ENCODE assay signal across 14 cellular contexts in the genomic region with DNA sequence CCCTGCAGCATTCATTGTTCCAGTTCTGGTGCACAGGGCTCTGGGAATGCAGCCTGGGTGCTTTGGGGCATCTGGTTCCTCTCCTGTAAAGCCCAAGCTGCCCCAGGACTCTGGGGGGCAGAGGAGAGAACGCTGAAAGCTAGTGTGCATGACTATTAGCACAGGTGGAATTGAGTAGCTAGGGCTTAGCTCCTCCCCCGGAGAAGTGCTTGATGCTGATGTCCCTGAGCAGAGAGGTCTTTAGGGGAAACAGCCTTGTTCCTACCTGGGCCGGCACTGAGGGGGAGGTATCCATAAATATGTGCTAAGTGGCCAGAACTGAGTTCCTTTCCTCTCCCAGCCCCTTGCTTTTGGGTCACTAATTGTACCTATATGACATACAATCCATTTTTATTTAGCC. TPM values are rescaled to one million over a fixed set of nuclear protein-coding genes. Genes with fewer than 3 reads are reported as not detected.
A peak's percentile ranks its signal among the peaks of the same experiment; 100 is the strongest.
DNase-seq lines count a peak whose midpoint lies in the region; ATAC-seq and TF ChIP-seq lines count a peak whose summit lies in the region.
"Had no signal": no experiment of that assay in that cellular context is flagged by ENCODE, and none has a peak within 500 bp of the region (broad histone marks: within the 10 kb centered on the region; RNA-seq: fewer than 3 reads in every experiment).

No MANE protein-coding gene starts in this region.

- no peaks in the 10 kb centered on the region for H3K36me3 ChIP-seq in sigmoid colon
- no peaks in the 10 kb centered on the region for H3K36me3 ChIP-seq in gastroesophageal sphincter
- no peaks in the 10 kb centered on the region for H3K36me3 ChIP-seq in Caco-2 (ENCODE audit: control insufficient read depth, insufficient read depth, low read length)

- BruUV-seq in Caco-2 (replicated peaks; lab: Mats Ljungman, UMichigan): no TSS peak

- H3K27ac Mint-ChIP-seq in brain: peak overlapping the region in 1 of 5 experiments; percentile 34
- H3K27ac Mint-ChIP-seq in Caco-2 (ENCODE audit: unreplicated experiment): no peak overlapping the region
- H3K27ac Mint-ChIP-seq: CD14-positive monocyte; CD8-positive, alpha-beta T cell; H9 had no signal

- CTCF ChIA-PET in Caco-2 (lab: Charles Lee): no interaction called here

- H3K36me3 Mint-ChIP-seq in brain (no peaks in the 10 kb centered on the region), Caco-2 (ENCODE audit: insufficient read depth, unreplicated experiment) (peaks cover 6% of the 10 kb centered on the region)
- H3K36me3 Mint-ChIP-seq: CD14-positive monocyte; CD8-positive, alpha-beta T cell had no signal

- H3K4me1 ChIP-seq in sigmoid colon (peaks cover 0 to 16% (median 13%) of the 10 kb centered on the region in 4 donors), gastroesophageal sphincter (peaks cover 0 to 24% (median 7%) of the 10 kb centered on the region in 3 donors), Caco-2 (no peaks in the 10 kb centered on the region)

- POLR2A ChIA-PET in Caco-2 (lab: Charles Lee): no interaction called here

- no peak overlapping the region for H3K27ac ChIP-seq in sigmoid colon
- no peak overlapping the region for H3K27ac ChIP-seq in gastroesophageal sphincter
- H3K27ac ChIP-seq: A549 had no signal

- no peak overlapping the region for H3K4me3 ChIP-seq in sigmoid colon
- no peak overlapping the region for H3K4me3 ChIP-seq in gastroesophageal sphincter
- no peak overlapping the region for H3K4me3 ChIP-seq in Caco-2 (ENCODE audit: low read depth, low read length)
- H3K4me3 ChIP-seq: A549 had no signal

- H3K9me3 ChIP-seq in sigmoid colon: no peaks in the 10 kb centered on the region
- no peaks in the 10 kb centered on the region for H3K9me3 ChIP-seq in gastroesophageal sphincter
- no peaks in the 10 kb centered on the region for H3K9me3 ChIP-seq in Caco-2
- H3K9me3 ChIP-seq: A549 had no signal

- TF ChIP-seq EP300 in sigmoid colon (IDR thresholded peaks at IDR 0.05) (no peak), gastroesophageal sphincter (IDR thresholded peaks at IDR 0.05) (no peak)

- WGBS in sigmoid colon, 2 donors: 74 to 76% methylated on average over 3 of the region's 3 CpGs
- WGBS in gastroesophageal sphincter (ENCODE audit: low coverage in 1 of 2), 2 donors: no CpG with 5 or more reads among the region's 3 CpGs

- intact Hi-C loops in sigmoid colon (cut with DNase I) (no loop called here), Caco-2 (cut with micrococcal nuclease; ENCODE audit: unreplicated experiment) (no loop called here)

- H3K27me3 Mint-ChIP-seq in brain (peaks cover 31% of the 10 kb centered on the region), Caco-2 (ENCODE audit: insufficient read depth, unreplicated experiment) (peaks cover 12% of the 10 kb centered on the region)

- peaks cover 13 to 63% (median 48%) of the 10 kb centered on the region in 3 donors for H3K27me3 ChIP-seq in sigmoid colon
- H3K27me3 ChIP-seq in gastroesophageal sphincter: peaks cover 45% of the 10 kb centered on the region
- no peaks in the 10 kb centered on the region; the same call in 1 of the 2 replicates for H3K27me3 ChIP-seq in Caco-2 (replicated peaks; ENCODE audit: control insufficient read depth, insufficient read depth, low read length)

- no peak for TF ChIP-seq CTCF in brain (conservative IDR thresholded peaks at IDR 0.05)
- TF ChIP-seq CTCF in sigmoid colon (IDR thresholded peaks at IDR 0.05): no peak
- TF ChIP-seq CTCF in gastroesophageal sphincter (IDR thresholded peaks at IDR 0.05): no peak
- TF ChIP-seq CTCF in Caco-2 (IDR thresholded peaks at IDR 0.05; ENCODE audit: insufficient read depth in 1 of 2, low read depth in 1 of 2, low read length in 1 of 2, severe bottlenecking in 1 of 2, unreplicated experiment in 1 of 2): no peak

- TF ChIP-seq POLR2A in sigmoid colon (IDR thresholded peaks at IDR 0.05) (no peak), gastroesophageal sphincter (IDR thresholded peaks at IDR 0.05) (no peak)

- DNase-seq in NK-92 (lab: John Stamatoyannopoulos, UW; ENCODE audit: unreplicated experiment) (peak; percentile 3), mesenteric fat pad (ENCODE audit: low spot score) (peak; percentile 55), sigmoid colon (peak; percentile 24), left lobe of liver (ENCODE audit: low spot score) (no peak), Caco-2 (no peak)
- no peak for DNase-seq in NK-92 treated with Interleukin-12 subunit alpha and Interleukin-12 subunit beta, amount 100 ng/mL, for 24 hours (lab: John Stamatoyannopoulos, UW)
- DNase-seq: CD8-positive, alpha-beta T cell; DMS53; GOT3; H9 had no signal

- H3K4me1 Mint-ChIP-seq in brain: peaks cover 75% of the 10 kb centered on the region
- no peaks in the 10 kb centered on the region for H3K4me1 Mint-ChIP-seq in Caco-2 (ENCODE audit: low read depth, unreplicated experiment)
- H3K4me1 Mint-ChIP-seq: CD14-positive monocyte had no signal

- peaks cover 0 to 4% (median 0%) of the 10 kb centered on the region in 5 experiments for H3K9me3 Mint-ChIP-seq in brain
- no peaks in the 10 kb centered on the region for H3K9me3 Mint-ChIP-seq in Caco-2 (ENCODE audit: unreplicated experiment)
- H3K9me3 Mint-ChIP-seq: CD8-positive, alpha-beta T cell; H9 had no signal

- H3K4me3 Mint-ChIP-seq in brain (peak overlapping the region in 3 of 5 experiments; percentile 13 to 92 (median 30)), Caco-2 (ENCODE audit: unreplicated experiment) (no peak overlapping the region)
- H3K4me3 Mint-ChIP-seq: CD8-positive, alpha-beta T cell; H9 had no signal

- ATAC-seq in gastroesophageal sphincter (no peak), left lobe of liver (no peak)
- ATAC-seq: A549; CD8-positive, alpha-beta T cell had no signal

RNA-seq across cellular contexts. Expression of a gene that starts 3.9 kb away (rescaled TPM):
- polyA plus RNA-seq in brain (ENCODE audit: insufficient read depth, low read depth, low replicate concordance) (25.1 TPM), sigmoid colon (under 1 TPM; 0.23 to 0.60 (median 0.50) TPM)
- total RNA-seq in mesenteric fat pad (3.3 TPM), sigmoid colon (under 1 TPM; 0.27 to 0.71 (median 0.61) TPM), gastroesophageal sphincter (1 to 10 TPM in 1 of 4 donors, under 1 TPM in 3; 0.49 to 1.2 (median 0.72) TPM), left lobe of liver (12.8 TPM), Caco-2 (2022) (2.9 and 3.6 TPM in 2 replicates)
- total RNA-seq: CD8-positive, alpha-beta T cell had no signal

Comparison
In these comparisons a context has a peak if more than half of its experiments do, and no peak if none do; other contexts are left out.
1. DNase-seq: peak in NK-92 (single experiment), mesenteric fat pad (single experiment) and sigmoid colon (single experiment); none in NK-92 treated with Interleukin-12 subunit alpha and Interleukin-12 subunit beta, amount 100 ng/mL, for 24 hours (single experiment), left lobe of liver (single experiment) and Caco-2 (0 of 2).